In genomic region chr17:77087650-77088454, GRCh38 we compare ENCODE assay signal across 8 cellular contexts.
DNase-seq lines count a peak whose midpoint lies in the region; ATAC-seq and TF ChIP-seq lines count a peak whose summit lies in the region.

No MANE protein-coding gene starts in this region.

- H2AFZ ChIP-seq in SU-DHL-6 (ENCODE audit: low read depth, low read length, severe bottlenecking): peak overlapping the region; percentile 84

- 0 out of 2 replicates have a peak, but pooled peaks cover 3% of the 10 kb centered on the region for H3F3A ChIP-seq in SU-DHL-6 (ENCODE audit: insufficient read depth)

- no peaks in the 10 kb centered on the region for H4K20me1 ChIP-seq in SU-DHL-6 (ENCODE audit: low read depth, low read length)

- H3K4me3 ChIP-seq in GM12875 (ENCODE audit: low read depth, low read length): peak overlapping the region; percentile 80
- peak overlapping the region; percentile 85 for H3K4me3 ChIP-seq in SU-DHL-6 (ENCODE audit: insufficient read depth, low read length, poor library complexity, severe bottlenecking)
- H3K4me3 ChIP-seq in fibroblast of mammary gland (ENCODE audit: control insufficient read depth, low read depth, low read length): peak overlapping the region; percentile 93
- peak overlapping the region; percentile 77 for H3K4me3 ChIP-seq in skeletal muscle cell (ENCODE audit: low read depth, low read length)

- H3K27me3 ChIP-seq in SU-DHL-6 (ENCODE audit: low read length): no peaks in the 10 kb centered on the region

- no peaks in the 10 kb centered on the region for H3K9me3 ChIP-seq in SU-DHL-6 (ENCODE audit: insufficient read depth, low read length)

- H3K9me2 ChIP-seq in SU-DHL-6 (replicated peaks; ENCODE audit: insufficient read depth, low read length): no peaks in the 10 kb centered on the region

- no peak for ATAC-seq in HG03469 (IDR thresholded peaks at IDR 0.05; ENCODE audit: unreplicated experiment)

- peak overlapping the region; percentile 1; the same call in 1 of the 2 replicates for H3K27ac ChIP-seq in SU-DHL-6 (ENCODE audit: low read depth, low read length)

- peak overlapping the region; percentile 96 for H3K9ac ChIP-seq in SU-DHL-6 (ENCODE audit: low read length)

- peaks cover 36% of the 10 kb centered on the region for H3K79me2 ChIP-seq in SU-DHL-6 (ENCODE audit: insufficient read depth, low read length)

- 0 out of 2 replicates have a peak, but pooled peaks cover under 1% of the 10 kb centered on the region for H3K36me3 ChIP-seq in SU-DHL-6 (ENCODE audit: low read length)

- TF ChIP-seq CTCF in GM12875 (IDR thresholded peaks at IDR 0.05; ENCODE audit: borderline replicate concordance, insufficient read depth, low read depth, low read length) (no peak), SU-DHL-6 (IDR thresholded peaks at IDR 0.05; ENCODE audit: insufficient read depth, low read length, poor library complexity, severe bottlenecking) (no peak), fibroblast of mammary gland (conservative IDR thresholded peaks at IDR 0.05; ENCODE audit: control insufficient read depth, insufficient read depth, low read depth, low read length) (no peak)

- no peak for DNase-seq in fibroblast of mammary gland (ENCODE audit: low read depth)
- no peak for DNase-seq in skeletal muscle cell (ENCODE audit: low read depth)
- DNase-seq in kidney tubule cell (ENCODE audit: low spot score): no peak
- no peak for DNase-seq in NCI-H2171 (lab: John Stamatoyannopoulos, UW)
- no peak for DNase-seq in SKM-1 (lab: John Stamatoyannopoulos, UW; ENCODE audit: unreplicated experiment)

- H3K4me2 ChIP-seq in SU-DHL-6 (ENCODE audit: low read depth, low read length, poor library complexity, severe bottlenecking): peak overlapping the region; percentile 69
